9 cellular contexts compared by ENCODE assay signal in genomic region chr5:119335261-119335677, GRCh38. TPM values are rescaled to one million over a fixed set of nuclear protein-coding genes. Genes with fewer than 3 reads are reported as not detected.
DNase-seq lines count a peak whose midpoint lies in the region; ATAC-seq, FAIRE-seq and TF ChIP-seq lines count a peak whose summit lies in the region.
"Had no signal": no experiment of that assay in that cellular context is flagged by ENCODE, and none has a peak within 500 bp of the region (broad histone marks: within the 10 kb centered on the region; RNA-seq: fewer than 3 reads in every experiment).

No MANE protein-coding gene starts in this region.

- peak overlapping the region; percentile 80 for H3K4me3 Mint-ChIP-seq in activated CD8-positive, alpha-beta T cell treated with anti-CD3 and anti-CD28 coated beads, Interleukin-2, amount 10 ng/mL, durations not matched to agents 7 days and 5 days
- peak overlapping the region; percentile 88 for H3K4me3 Mint-ChIP-seq in memory B cell

- no peak for DNase-seq in GM12892 (ENCODE audit: insufficient read length)
- DNase-seq in activated CD8-positive, alpha-beta T cell treated with anti-CD3 and anti-CD28 coated beads, Interleukin-2, amount 10 ng/mL, durations not matched to agents 7 days and 5 days: no peak
- no peak for DNase-seq in memory B cell (ENCODE audit: low spot score in 2 of 2)
- no peak for DNase-seq in NCI-H345 treated with DMSO at 0.1 percent for 48 hours (lab: John Stamatoyannopoulos, UW; ENCODE audit: unreplicated experiment)
- no peak for DNase-seq in WERI-Rb-1
- no peak for DNase-seq in SKM-1 (lab: John Stamatoyannopoulos, UW; ENCODE audit: unreplicated experiment)
- no peak for DNase-seq in NCI-H526 (lab: John Stamatoyannopoulos, UW)
- DNase-seq: NCI-H2107 had no signal

- 0 out of 2 replicates have a peak, but pooled peaks have one; percentile 32 for TF ChIP-seq POLR2A in GM12892 (IDR thresholded peaks at IDR 0.05; ENCODE audit: low read depth, low read length)

- CTCF ChIA-PET in activated CD8-positive, alpha-beta T cell treated with anti-CD3 and anti-CD28 coated beads, Interleukin-2, amount 10 ng/mL, durations not matched to agents 7 days and 5 days (lab: Charles Lee): interaction anchor here (0.7 to 21.9 kb wide), 15 partner anchors 13 to 314 kb away, joined by 3 to 274 read pairs (median 6); partner anchors contain the start of gene DMXL1

- H4K20me1 ChIP-seq in BLaER1: no peaks in the 10 kb centered on the region

- H3K4me3 ChIP-seq in BLaER1 (no peak overlapping the region), WERI-Rb-1 (ENCODE audit: low read depth, low read length) (no peak overlapping the region)

- H3K27me3 Mint-ChIP-seq in activated CD8-positive, alpha-beta T cell treated with anti-CD3 and anti-CD28 coated beads, Interleukin-2, amount 10 ng/mL, durations not matched to agents 7 days and 5 days (ENCODE audit: low read depth): no peaks in the 10 kb centered on the region
- no peaks in the 10 kb centered on the region for H3K27me3 Mint-ChIP-seq in memory B cell

- H3K9ac ChIP-seq in BLaER1: no peak overlapping the region

- H3K27ac ChIP-seq in BLaER1 (peak overlapping the region; percentile 93), WERI-Rb-1 (no peak overlapping the region)

- peaks cover 65% of the 10 kb centered on the region for H3K36me3 Mint-ChIP-seq in activated CD8-positive, alpha-beta T cell treated with anti-CD3 and anti-CD28 coated beads, Interleukin-2, amount 10 ng/mL, durations not matched to agents 7 days and 5 days (ENCODE audit: low read depth)
- peaks cover 10% of the 10 kb centered on the region for H3K36me3 Mint-ChIP-seq in memory B cell

- TF ChIP-seq CTCF in WERI-Rb-1 (IDR thresholded peaks at IDR 0.05; ENCODE audit: low read depth, low read length): no peak

- H3K36me3 ChIP-seq in BLaER1 (peaks cover 13% of the 10 kb centered on the region; the same call in 1 of the 2 replicates), WERI-Rb-1 (no peaks in the 10 kb centered on the region)

- H3K9me3 ChIP-seq in BLaER1 (peaks cover 5% of the 10 kb centered on the region; the same call in 1 of the 2 replicates), WERI-Rb-1 (ENCODE audit: severe bottlenecking) (no peaks in the 10 kb centered on the region)

- ATAC-seq in activated CD8-positive, alpha-beta T cell treated with anti-CD3 and anti-CD28 coated beads, Interleukin-2, amount 10 ng/mL, durations not matched to agents 7 days and 5 days: no peak
- no peak for ATAC-seq in memory B cell (ENCODE audit: low read depth)

- POLR2A ChIA-PET in activated CD8-positive, alpha-beta T cell treated with anti-CD3 and anti-CD28 coated beads, Interleukin-2, amount 10 ng/mL, durations not matched to agents 7 days and 5 days (lab: Charles Lee): interaction anchor here (0.6 to 19.3 kb wide), 12 partner anchors 8 to 264 kb away, joined by 3 to 280 read pairs (median 4); partner anchors contain the start of genes DMXL1 and TNFAIP8

- peaks cover 86% of the 10 kb centered on the region for H3K4me1 Mint-ChIP-seq in activated CD8-positive, alpha-beta T cell treated with anti-CD3 and anti-CD28 coated beads, Interleukin-2, amount 10 ng/mL, durations not matched to agents 7 days and 5 days (ENCODE audit: low read depth)
- peaks cover 73% of the 10 kb centered on the region for H3K4me1 Mint-ChIP-seq in memory B cell

- H3K27me3 ChIP-seq in BLaER1: no peaks in the 10 kb centered on the region
- no peaks in the 10 kb centered on the region for H3K27me3 ChIP-seq in WERI-Rb-1 (ENCODE audit: insufficient read depth, low read depth, severe bottlenecking)

- no peaks in the 10 kb centered on the region for H3K9me3 Mint-ChIP-seq in activated CD8-positive, alpha-beta T cell treated with anti-CD3 and anti-CD28 coated beads, Interleukin-2, amount 10 ng/mL, durations not matched to agents 7 days and 5 days (ENCODE audit: insufficient read depth)
- H3K9me3 Mint-ChIP-seq in memory B cell: no peaks in the 10 kb centered on the region

- peak overlapping the region; percentile 87 for H3K4me2 ChIP-seq in BLaER1

- peak overlapping the region; percentile 86 for H3K27ac Mint-ChIP-seq in activated CD8-positive, alpha-beta T cell treated with anti-CD3 and anti-CD28 coated beads, Interleukin-2, amount 10 ng/mL, durations not matched to agents 7 days and 5 days
- peak overlapping the region; percentile 91 for H3K27ac Mint-ChIP-seq in memory B cell

- peak; percentile 24 for FAIRE-seq in GM12892 (lab: Jason Lieb, UNC)

- H3K4me1 ChIP-seq in BLaER1: peaks cover 98% of the 10 kb centered on the region

RNA-seq across cellular contexts. Expression of gene TNFAIP8, which starts 20.6 kb away (rescaled TPM):
- 104 TPM for polyA plus RNA-seq in GM12892 (2012; ENCODE audit: missing spikeins)
- 100 to 1,000 TPM; 123 to 127 TPM for total RNA-seq in activated CD8-positive, alpha-beta T cell treated with anti-CD3 and anti-CD28 coated beads, Interleukin-2, amount 10 ng/mL, durations not matched to agents 7 days and 5 days
